ENCODE assay signal across 15 cellular contexts in genomic region chr20:11993886-11994466, GRCh38.
A peak's percentile ranks its signal among the peaks of the same experiment; 100 is the strongest.
DNase-seq lines count a peak whose midpoint lies in the region; ATAC-seq and TF ChIP-seq lines count a peak whose summit lies in the region.
"Had no signal": no experiment of that assay in that cellular context is flagged by ENCODE, and none has a peak within 500 bp of the region (broad histone marks: within the 10 kb centered on the region; RNA-seq: fewer than 3 reads in every experiment).

No MANE protein-coding gene starts in this region.

- H3K27ac ChIP-seq in SJCRH30 (no peak overlapping the region), tibial nerve (peak overlapping the region in 2 of 4 donors; percentile 64 to 79)
- no peak overlapping the region for H3K27ac ChIP-seq in CD8-positive, alpha-beta memory T cell (ENCODE audit: low read depth, low read length)
- H3K27ac ChIP-seq: heart left ventricle, left lung, transverse colon had no signal

- TF ChIP-seq CTCF in fibroblast of villous mesenchyme (IDR thresholded peaks at IDR 0.05; ENCODE audit: insufficient read depth, low read depth, low read length) (no peak), tibial nerve (IDR thresholded peaks at IDR 0.05) (no peak)

- no peak for ATAC-seq in GM21381 (IDR thresholded peaks at IDR 0.05; ENCODE audit: unreplicated experiment)
- ATAC-seq: HepG2, left lung had no signal

- H3K9me3 ChIP-seq in MG63 (no peaks in the 10 kb centered on the region), SJCRH30 (replicated peaks) (no peaks in the 10 kb centered on the region), tibial nerve (no peaks in the 10 kb centered on the region)
- no peaks in the 10 kb centered on the region for H3K9me3 ChIP-seq in CD8-positive, alpha-beta memory T cell (ENCODE audit: low read length)
- H3K9me3 ChIP-seq: heart left ventricle, left lung, SK-N-SH, transverse colon had no signal

- TF ChIP-seq EP300 in tibial nerve (IDR thresholded peaks at IDR 0.05): no peak

- no peaks in the 10 kb centered on the region for H3K4me1 Mint-ChIP-seq in CD8-positive, alpha-beta memory T cell

- H3K27me3 Mint-ChIP-seq in CD8-positive, alpha-beta memory T cell: no peaks in the 10 kb centered on the region

- no peak overlapping the region for H3K27ac Mint-ChIP-seq in CD8-positive, alpha-beta memory T cell

- POLR2A ChIA-PET in CD8-positive, alpha-beta memory T cell (lab: Charles Lee): no interaction called here

- no peaks in the 10 kb centered on the region for H3K36me3 ChIP-seq in MG63
- no peaks in the 10 kb centered on the region for H3K36me3 ChIP-seq in SJCRH30
- no peaks in the 10 kb centered on the region for H3K36me3 ChIP-seq in tibial nerve
- H3K36me3 ChIP-seq in CD8-positive, alpha-beta memory T cell (ENCODE audit: insufficient read depth, low read length): no peaks in the 10 kb centered on the region
- H3K36me3 ChIP-seq: heart left ventricle, left lung, transverse colon had no signal

- DNase-seq in COR-L47 (lab: John Stamatoyannopoulos, UW) (peak; percentile 85), MG63 (peak; percentile 19), SJCRH30 (peak; percentile 22 to 59), fibroblast of villous mesenchyme (ENCODE audit: low read depth) (peak; percentile 4), amygdala (lab: John Stamatoyannopoulos, UW) (no peak), tibial nerve (ENCODE audit: low spot score in 2 of 2) (no peak)
- no peak for DNase-seq in CD8-positive, alpha-beta memory T cell
- DNase-seq: activated gamma-delta T cell treated with Interleukin-2 at 50 U/mL for 16 hours; heart left ventricle; left lung; SK-N-SH; stimulated activated CD4-positive, alpha-beta T cell treated with anti-CD3 and anti-CD28 coated beads, Interleukin-2, amount 100 ng/mL, for 24 hours; transverse colon had no signal

- H3K9me3 Mint-ChIP-seq in CD8-positive, alpha-beta memory T cell: peaks cover 4 to 13% (median 7%) of the 10 kb centered on the region in 5 donors

- TF ChIP-seq POLR2A in tibial nerve (IDR thresholded peaks at IDR 0.05): no peak

- WGBS in tibial nerve, 2 donors: 75 to 83% methylated on average over 7 of the region's 7 CpGs

- H3K27me3 ChIP-seq in MG63 (no peaks in the 10 kb centered on the region), SJCRH30 (no peaks in the 10 kb centered on the region), tibial nerve (no peaks in the 10 kb centered on the region)
- H3K27me3 ChIP-seq in CD8-positive, alpha-beta memory T cell (ENCODE audit: insufficient read depth, low read length, poor library complexity, severe bottlenecking): no peaks in the 10 kb centered on the region
- H3K27me3 ChIP-seq: heart left ventricle, left lung, transverse colon had no signal

- H3K4me3 ChIP-seq in MG63 (no peak overlapping the region), SJCRH30 (no peak overlapping the region), fibroblast of villous mesenchyme (ENCODE audit: low read depth, low read length) (no peak overlapping the region), tibial nerve (no peak overlapping the region)
- H3K4me3 ChIP-seq in CD8-positive, alpha-beta memory T cell (ENCODE audit: low read length): no peak overlapping the region
- H3K4me3 ChIP-seq: heart left ventricle, left lung, transverse colon had no signal

- H3K4me3 Mint-ChIP-seq in CD8-positive, alpha-beta memory T cell: no peak overlapping the region

- CTCF ChIA-PET in CD8-positive, alpha-beta memory T cell (lab: Charles Lee): no interaction called here

- no peaks in the 10 kb centered on the region for H3K36me3 Mint-ChIP-seq in CD8-positive, alpha-beta memory T cell

- H3K4me1 ChIP-seq in SJCRH30 (peaks cover 12% of the 10 kb centered on the region), tibial nerve (peaks cover 0 to 50% (median 5%) of the 10 kb centered on the region in 4 donors)
- no peaks in the 10 kb centered on the region for H3K4me1 ChIP-seq in CD8-positive, alpha-beta memory T cell (ENCODE audit: insufficient read depth, low read length)
- H3K4me1 ChIP-seq: heart left ventricle, left lung had no signal

Comparison
In these comparisons a context has a peak if more than half of its experiments do, and no peak if none do; other contexts are left out.
1. DNase-seq: peak in COR-L47 (single experiment), MG63 (single experiment), SJCRH30 (2 of 2) and fibroblast of villous mesenchyme (single experiment); none in amygdala (0 of 56), tibial nerve (0 of 2) and CD8-positive, alpha-beta memory T cell (0 of 5).